28 cellular contexts compared by ENCODE assay signal in the genomic region with DNA sequence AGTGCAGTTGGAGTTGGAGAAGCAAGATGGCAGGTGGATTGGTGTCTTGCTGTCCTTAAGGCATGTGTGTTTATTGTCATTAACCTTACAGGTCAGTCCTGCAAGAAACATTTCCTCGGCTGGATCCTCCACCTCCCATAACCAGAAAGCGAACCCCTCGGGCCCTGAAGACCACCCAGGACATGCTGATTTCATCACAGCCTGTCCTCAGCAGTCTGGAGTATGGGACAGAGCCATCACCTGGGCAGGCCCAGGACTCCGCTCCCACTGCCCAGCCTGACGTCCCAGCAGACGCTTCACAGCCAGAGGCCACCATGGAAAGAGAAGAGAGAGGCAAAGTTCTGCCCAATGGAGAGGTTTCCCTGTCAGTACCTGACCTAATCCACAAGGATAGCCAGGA. TPM values are rescaled to one million over a fixed set of nuclear protein-coding genes. Genes with fewer than 3 reads are reported as not detected.
"Had no signal": no experiment of that assay in that cellular context is flagged by ENCODE, and none has a peak within 500 bp of the region (broad histone marks: within the 10 kb centered on the region; RNA-seq: fewer than 3 reads in every experiment).

No MANE protein-coding gene starts in this region.

- H3K9me3 Mint-ChIP-seq: central memory CD8-positive, alpha-beta T cell; dendritic cell treated with granulocyte-macrophage colony-stimulating factor and Interleukin-4, amounts not matched to agents 40 ng/mL and 50 ng/mL, for 4 days; nephron had no signal

- H3K27ac Mint-ChIP-seq: dendritic cell treated with granulocyte-macrophage colony-stimulating factor and Interleukin-4, amounts not matched to agents 40 ng/mL and 50 ng/mL, for 4 days; naive B cell had no signal

- H3K4me3 Mint-ChIP-seq: central memory CD8-positive, alpha-beta T cell; dendritic cell treated with granulocyte-macrophage colony-stimulating factor and Interleukin-4, amounts not matched to agents 40 ng/mL and 50 ng/mL, for 4 days; naive B cell; nephron had no signal

- H3K9me3 ChIP-seq: heart right ventricle, left ventricle myocardium inferior, lower lobe of right lung, neutrophil, stomach, thoracic aorta had no signal

- H3K4me1 ChIP-seq: heart right ventricle, left ventricle myocardium inferior, lower lobe of right lung had no signal

- H3K36me3 Mint-ChIP-seq: naive B cell had no signal

- H3K4me1 Mint-ChIP-seq: central memory CD8-positive, alpha-beta T cell; naive B cell had no signal

- H3K36me3 ChIP-seq: heart right ventricle, left ventricle myocardium inferior, lower lobe of right lung, thoracic aorta had no signal

- ATAC-seq: esophagus mucosa, heart right ventricle, left cardiac atrium, lower lobe of right lung, sciatic nerve had no signal

- H3K4me3 ChIP-seq: heart right ventricle, left ventricle myocardium inferior, lower lobe of right lung, skin epidermis, stomach, thoracic aorta had no signal

- H3K27ac ChIP-seq: heart right ventricle, left ventricle myocardium inferior, lower lobe of right lung, neutrophil, thoracic aorta had no signal

- DNase-seq: heart right ventricle; hypothalamus; left cardiac atrium; left ventricle myocardium inferior; lower lobe of right lung; mesenchymal stem cell; midbrain; naive B cell; posterior cingulate gyrus; stimulated activated CD4-positive, alpha-beta T cell treated with anti-CD3 and anti-CD28 coated beads, Interleukin-2, amount 100 ng/mL, for 24 hours; stimulated activated naive CD4-positive, alpha-beta T cell; stomach; substantia nigra had no signal

- H3K27me3 ChIP-seq: heart right ventricle, neutrophil, stomach had no signal

RNA-seq across cellular contexts. Expression of a gene that starts 6.4 kb away (rescaled TPM):
- total RNA-seq: esophagus mucosa, fibroblast of lung, frontal cortex, glomerular endothelial cell, heart right ventricle, left cardiac atrium, left ventricle myocardium inferior, lower lobe of right lung, osteoblast, pulmonary artery endothelial cell, sciatic nerve, stomach, thoracic aorta, urinary bladder had no signal
- polyA plus RNA-seq: fibroblast of lung, heart right ventricle, keratinocyte, stomach, urinary bladder had no signal

RNA-seq across cellular contexts. Expression of a gene that starts 28.8 kb away (rescaled TPM):
- total RNA-seq: fibroblast of lung, frontal cortex, glomerular endothelial cell, osteoblast, pulmonary artery endothelial cell had no signal
- polyA plus RNA-seq: fibroblast of lung, keratinocyte had no signal
